ENCODE assay signal across 8 cellular contexts in genomic region chr17:81221842-81222619, GRCh38. TPM values are rescaled to one million over a fixed set of nuclear protein-coding genes. Genes with fewer than 3 reads are reported as not detected.
DNase-seq lines count a peak whose midpoint lies in the region; ATAC-seq and TF ChIP-seq lines count a peak whose summit lies in the region.

No MANE protein-coding gene starts in this region.

- peaks cover 13% of the 10 kb centered on the region; the same call in 1 of the 2 replicates for H3K79me2 ChIP-seq in MM.1S (ENCODE audit: low read length)

- peak overlapping the region; percentile 86 for H3K9ac ChIP-seq in MM.1S (ENCODE audit: low read length)
- H3K9ac ChIP-seq in endodermal cell (ENCODE audit: extremely low read depth, low read length, poor library complexity, severe bottlenecking) = peak overlapping the region; percentile 44

- no peak for DNase-seq in CD4-positive, CD25-positive, alpha-beta regulatory T cell
- no peak for DNase-seq in MM.1S
- peak; percentile 70 for DNase-seq in endodermal cell
- DNase-seq in globus pallidus (ENCODE audit: low spot score) = no peak
- DNase-seq in GF-D8 (lab: John Stamatoyannopoulos, UW) = no peak
- DNase-seq in HT-29 (ENCODE audit: low spot score) = no peak
- DNase-seq in hippocampal formation (lab: John Stamatoyannopoulos, UW) = no peak

- peaks cover 3% of the 10 kb centered on the region for H3K36me3 Mint-ChIP-seq in CD4-positive, CD25-positive, alpha-beta regulatory T cell
- H3K36me3 Mint-ChIP-seq in endodermal cell (ENCODE audit: low read depth) = peaks cover 10% of the 10 kb centered on the region

- no peaks in the 10 kb centered on the region for H4K20me1 ChIP-seq in MM.1S (ENCODE audit: insufficient read depth, low read length)

- no peaks in the 10 kb centered on the region for H3K27me3 ChIP-seq in CD4-positive, CD25-positive, alpha-beta regulatory T cell (ENCODE audit: control insufficient read depth, insufficient read depth, low read length)
- H3K27me3 ChIP-seq in MM.1S (replicated peaks; ENCODE audit: insufficient read depth, low read length) = peaks cover 20% of the 10 kb centered on the region; the same call in 1 of the 2 replicates
- H3K27me3 ChIP-seq in endodermal cell (ENCODE audit: control insufficient read depth, insufficient read depth, low read length, poor library complexity, severe bottlenecking) = peaks cover 9% of the 10 kb centered on the region
- H3K27me3 ChIP-seq in neuron (ENCODE audit: insufficient read depth, low read length) = no peaks in the 10 kb centered on the region

- no peaks in the 10 kb centered on the region for H3K9me2 ChIP-seq in MM.1S (replicated peaks; ENCODE audit: insufficient read depth, low read length)

- H3K4me1 Mint-ChIP-seq in CD4-positive, CD25-positive, alpha-beta regulatory T cell = peaks cover 0 to 17% (median 8%) of the 10 kb centered on the region in 4 donors
- H3K4me1 Mint-ChIP-seq in endodermal cell = peaks cover 16% of the 10 kb centered on the region

- no peak overlapping the region for H3K4me3 ChIP-seq in CD4-positive, CD25-positive, alpha-beta regulatory T cell (ENCODE audit: low read depth, low read length)
- peak overlapping the region; percentile 97 for H3K4me3 ChIP-seq in MM.1S (ENCODE audit: low read length)
- H3K4me3 ChIP-seq in endodermal cell (ENCODE audit: low read length) = peak overlapping the region; percentile 85
- H3K4me3 ChIP-seq in neuron (ENCODE audit: low read length) = peak overlapping the region; percentile 78

- TF ChIP-seq CTCF in MM.1S (IDR thresholded peaks at IDR 0.05; ENCODE audit: low read length) = no peak
- TF ChIP-seq CTCF in endodermal cell (conservative IDR thresholded peaks at IDR 0.05) = no peak

- no peak overlapping the region for H3K27ac Mint-ChIP-seq in CD4-positive, CD25-positive, alpha-beta regulatory T cell
- H3K27ac Mint-ChIP-seq in endodermal cell = no peak overlapping the region

- no peak overlapping the region for H3K27ac ChIP-seq in CD4-positive, CD25-positive, alpha-beta regulatory T cell (ENCODE audit: insufficient read depth, low read length, poor library complexity, severe bottlenecking)
- H3K27ac ChIP-seq in MM.1S (ENCODE audit: low read length) = no peak overlapping the region
- H3K27ac ChIP-seq in endodermal cell (ENCODE audit: low read depth, low read length) = no peak overlapping the region

- peaks cover 21% of the 10 kb centered on the region for H3K4me1 ChIP-seq in CD4-positive, CD25-positive, alpha-beta regulatory T cell (ENCODE audit: control insufficient read depth, insufficient read depth, low read length, poor library complexity, severe bottlenecking)
- H3K4me1 ChIP-seq in MM.1S (ENCODE audit: low read length) = peaks cover 14% of the 10 kb centered on the region
- peaks cover 9% of the 10 kb centered on the region for H3K4me1 ChIP-seq in endodermal cell (ENCODE audit: control insufficient read depth, insufficient read depth, low read length)
- H3K4me1 ChIP-seq in neuron (ENCODE audit: insufficient read depth, low read length) = peaks cover 15% of the 10 kb centered on the region

- H3K9me3 Mint-ChIP-seq in CD4-positive, CD25-positive, alpha-beta regulatory T cell = no peaks in the 10 kb centered on the region
- no peaks in the 10 kb centered on the region for H3K9me3 Mint-ChIP-seq in endodermal cell

- H3K4me2 ChIP-seq in MM.1S (ENCODE audit: low read depth, low read length) = peak overlapping the region; percentile 95

- WGBS in endodermal cell (ENCODE audit: insufficient coverage in 1 of 2, insufficient read length in 1 of 2), 2 experiments = 30 to 58% methylated on average over 10 to 23 of the region's 24 CpGs

- peak overlapping the region; percentile 63 to 80 (median 72) for H3K4me3 Mint-ChIP-seq in CD4-positive, CD25-positive, alpha-beta regulatory T cell
- peak overlapping the region; percentile 66 for H3K4me3 Mint-ChIP-seq in endodermal cell

- no peak for ATAC-seq in CD4-positive, CD25-positive, alpha-beta regulatory T cell (ENCODE audit: low read depth in 2 of 2)

- H2AFZ ChIP-seq in MM.1S (ENCODE audit: low read length) (peak overlapping the region; percentile 98), neuron (ENCODE audit: low read depth, low read length) (peak overlapping the region; percentile 70)

- no peaks in the 10 kb centered on the region for H3K27me3 Mint-ChIP-seq in CD4-positive, CD25-positive, alpha-beta regulatory T cell
- peaks cover 17% of the 10 kb centered on the region for H3K27me3 Mint-ChIP-seq in endodermal cell (ENCODE audit: insufficient read depth)

- no peaks in the 10 kb centered on the region for H3F3A ChIP-seq in MM.1S (ENCODE audit: insufficient read depth, low read length)

- H3K9me3 ChIP-seq in CD4-positive, CD25-positive, alpha-beta regulatory T cell (ENCODE audit: control insufficient read depth in 2 of 2, low read length in 2 of 2) = no peaks in the 10 kb centered on the region
- H3K9me3 ChIP-seq in MM.1S (replicated peaks; ENCODE audit: insufficient read depth, low read length) (no peaks in the 10 kb centered on the region), endodermal cell (ENCODE audit: control insufficient read depth, low read length) (no peaks in the 10 kb centered on the region), neuron (ENCODE audit: low read length) (no peaks in the 10 kb centered on the region)

- no peaks in the 10 kb centered on the region for H3K36me3 ChIP-seq in CD4-positive, CD25-positive, alpha-beta regulatory T cell (ENCODE audit: control insufficient read depth, insufficient read depth, low read length)
- H3K36me3 ChIP-seq in MM.1S (replicated peaks; ENCODE audit: insufficient read depth, low read length) (no peaks in the 10 kb centered on the region), endodermal cell (ENCODE audit: control insufficient read depth, insufficient read depth, low read length) (no peaks in the 10 kb centered on the region), neuron (ENCODE audit: insufficient read depth, low read length) (peaks cover 28% of the 10 kb centered on the region)

RNA-seq across cellular contexts. Expression of gene CEP131, which starts 0.7 kb away (rescaled TPM):
- 9.9 TPM for total RNA-seq in CD4-positive, CD25-positive, alpha-beta regulatory T cell
- polyA plus RNA-seq in CD4-positive, CD25-positive, alpha-beta regulatory T cell = 1 to 10 TPM; 1.4 to 2.2 (median 2.0) TPM
- total RNA-seq in endodermal cell = 10 to 100 TPM; 23.2 to 28.0 TPM
- 30.3 TPM for polyA plus RNA-seq in endodermal cell (2013, experiment 1 of 2)
- 24.0 TPM for polyA plus RNA-seq in endodermal cell (2013, experiment 2 of 2)
- total RNA-seq in HT-29 (2014; rRNA removed; shearing (Covaris generic)) = 37.1 and 46.0 TPM in 2 replicates

RNA-seq across cellular contexts. Expression of gene TEPSIN, which starts 16.8 kb away (rescaled TPM):
- total RNA-seq in CD4-positive, CD25-positive, alpha-beta regulatory T cell = 113 TPM
- 1 to 10 TPM; 2.1 to 6.3 (median 5.7) TPM for polyA plus RNA-seq in CD4-positive, CD25-positive, alpha-beta regulatory T cell
- total RNA-seq in endodermal cell = 10 to 100 TPM; 30.0 to 45.0 TPM
- 24.6 TPM for polyA plus RNA-seq in endodermal cell (2013, experiment 1 of 2)
- polyA plus RNA-seq in endodermal cell (2013, experiment 2 of 2) = 21.1 TPM
- total RNA-seq in HT-29 (2014; rRNA removed; shearing (Covaris generic)) = 39.4 and 46.2 TPM in 2 replicates

RNA-seq across cellular contexts. Expression of gene NDUFAF8, which starts 17.1 kb away (rescaled TPM):
- total RNA-seq in CD4-positive, CD25-positive, alpha-beta regulatory T cell = 34.8 TPM
- polyA plus RNA-seq in CD4-positive, CD25-positive, alpha-beta regulatory T cell = 10 to 100 TPM; 56.9 to 83.2 (median 78.6) TPM
- 10 to 100 TPM; 42.7 to 48.7 TPM for total RNA-seq in endodermal cell
- 60.9 TPM for polyA plus RNA-seq in endodermal cell (2013, experiment 1 of 2)
- 52.0 TPM for polyA plus RNA-seq in endodermal cell (2013, experiment 2 of 2)
- 87.4 and 96.5 TPM in 2 replicates for total RNA-seq in HT-29 (2014; rRNA removed; shearing (Covaris generic))

RNA-seq across cellular contexts. Expression of gene AATK, which starts 56.0 kb away (rescaled TPM):
- not detected for total RNA-seq in CD4-positive, CD25-positive, alpha-beta regulatory T cell
- polyA plus RNA-seq in CD4-positive, CD25-positive, alpha-beta regulatory T cell = under 1 TPM in 3 of 4 donors, not detected in 1; 0.03 to 0.26 (median 0.16) TPM
- total RNA-seq in endodermal cell = 1 to 10 TPM; 3.3 to 4.3 TPM
- 2.7 TPM for polyA plus RNA-seq in endodermal cell (2013, experiment 1 of 2)
- 4.6 TPM for polyA plus RNA-seq in endodermal cell (2013, experiment 2 of 2)
- total RNA-seq in HT-29 (2014; rRNA removed; shearing (Covaris generic)) = 64.6 and 71.3 TPM in 2 replicates

RNA-seq across cellular contexts. Expression of gene PVALEF, which starts 56.7 kb away (rescaled TPM):
- total RNA-seq in CD4-positive, CD25-positive, alpha-beta regulatory T cell = not detected
- not detected for polyA plus RNA-seq in CD4-positive, CD25-positive, alpha-beta regulatory T cell
- not detected for total RNA-seq in endodermal cell
- polyA plus RNA-seq in endodermal cell (2013, experiment 1 of 2) = not detected
- not detected for polyA plus RNA-seq in endodermal cell (2013, experiment 2 of 2)
- not detected in 2 replicates for total RNA-seq in HT-29 (2014; rRNA removed; shearing (Covaris generic))
